Comparison of ENCODE assay signal across 10 cellular contexts in genomic region chrX:154168384-154168783, GRCh38. TPM values are rescaled to one million over a fixed set of nuclear protein-coding genes. Genes with fewer than 3 reads are reported as not detected.
"Had no signal": no experiment of that assay in that cellular context is flagged by ENCODE, and none has a peak within 500 bp of the region (broad histone marks: within the 10 kb centered on the region; RNA-seq: fewer than 3 reads in every experiment).

No MANE protein-coding gene starts in this region.

RNA-seq across cellular contexts. Expression of gene OPN1MW, which starts 14.0 kb away (rescaled TPM):
- total RNA-seq: OCI-LY7, PC-3, PC-9, Peyer's patch, Right ventricle myocardium inferior, Right ventricle myocardium superior, RPMI7951, SJCRH30, SJSA1, SK-MEL-5 had no signal

RNA-seq across cellular contexts. Expression of gene OPN1LW, which starts 24.3 kb away (rescaled TPM):
- total RNA-seq: OCI-LY7, PC-3, PC-9, Peyer's patch, Right ventricle myocardium inferior, Right ventricle myocardium superior, RPMI7951, SJCRH30, SJSA1, SK-MEL-5 had no signal

RNA-seq across cellular contexts. Expression of gene OPN1MW2, which starts 51.2 kb away (rescaled TPM):
- total RNA-seq: OCI-LY7, PC-3, PC-9, Peyer's patch, Right ventricle myocardium inferior, Right ventricle myocardium superior, RPMI7951, SJCRH30, SJSA1, SK-MEL-5 had no signal
